18 cellular contexts compared by ENCODE assay signal in the genomic region with DNA sequence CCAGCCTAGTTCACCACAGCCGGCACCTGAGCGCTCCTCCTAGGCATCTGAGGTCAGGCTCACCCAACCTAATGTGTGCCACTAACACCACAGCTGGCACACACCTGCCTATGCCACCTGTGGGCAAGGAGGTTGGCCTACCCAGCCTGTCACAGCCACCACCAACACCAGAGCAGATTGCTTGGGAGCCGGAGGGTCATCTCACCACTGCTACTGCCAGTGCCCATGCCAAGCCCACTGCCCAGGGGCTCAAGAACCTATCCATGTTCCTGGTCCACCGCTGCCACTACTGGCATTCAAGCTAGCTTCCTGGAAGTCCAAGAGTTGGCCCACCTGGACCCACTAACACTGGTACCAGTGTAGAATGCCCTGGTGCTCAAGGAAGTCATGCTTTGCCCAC. TPM values are rescaled to one million over a fixed set of nuclear protein-coding genes. Genes with fewer than 3 reads are reported as not detected.
A peak's percentile ranks its signal among the peaks of the same experiment; 100 is the strongest.
DNase-seq lines count a peak whose midpoint lies in the region; ATAC-seq lines count a peak whose summit lies in the region.
"Had no signal": no experiment of that assay in that cellular context is flagged by ENCODE, and none has a peak within 500 bp of the region (broad histone marks: within the 10 kb centered on the region; RNA-seq: fewer than 3 reads in every experiment).

No MANE protein-coding gene starts in this region.

- H3K36me3 Mint-ChIP-seq in stimulated activated effector memory CD8-positive, alpha-beta T cell treated with anti-CD3 and anti-CD28 coated beads, Interleukin-12 subunit alpha, Interleukin-12 subunit beta, amount 100 ng/mL, for 72 hours = no peaks in the 10 kb centered on the region
- peaks cover 5% of the 10 kb centered on the region for H3K36me3 Mint-ChIP-seq in activated CD8-positive, alpha-beta memory T cell treated with anti-CD3 and anti-CD28 coated beads, Interleukin-2, amount 10 ng/mL, durations not matched to agents 7 days and 5 days

- no peak overlapping the region for H3K4me3 Mint-ChIP-seq in stimulated activated effector memory CD8-positive, alpha-beta T cell treated with anti-CD3 and anti-CD28 coated beads, Interleukin-12 subunit alpha, Interleukin-12 subunit beta, amount 100 ng/mL, for 72 hours
- H3K4me3 Mint-ChIP-seq in activated CD8-positive, alpha-beta memory T cell treated with anti-CD3 and anti-CD28 coated beads, Interleukin-2, amount 10 ng/mL, durations not matched to agents 7 days and 5 days = no peak overlapping the region
- H3K4me3 Mint-ChIP-seq: B cell; CD4-positive, alpha-beta T cell; CD8-positive, alpha-beta memory T cell had no signal

- peaks cover 25% of the 10 kb centered on the region for H3K9me3 Mint-ChIP-seq in stimulated activated effector memory CD8-positive, alpha-beta T cell treated with anti-CD3 and anti-CD28 coated beads, Interleukin-12 subunit alpha, Interleukin-12 subunit beta, amount 100 ng/mL, for 72 hours
- peaks cover 21% of the 10 kb centered on the region for H3K9me3 Mint-ChIP-seq in activated CD8-positive, alpha-beta memory T cell treated with anti-CD3 and anti-CD28 coated beads, Interleukin-2, amount 10 ng/mL, durations not matched to agents 7 days and 5 days (ENCODE audit: low read depth)

- no peaks in the 10 kb centered on the region for H3K4me1 Mint-ChIP-seq in stimulated activated effector memory CD8-positive, alpha-beta T cell treated with anti-CD3 and anti-CD28 coated beads, Interleukin-12 subunit alpha, Interleukin-12 subunit beta, amount 100 ng/mL, for 72 hours
- no peaks in the 10 kb centered on the region for H3K4me1 Mint-ChIP-seq in activated CD8-positive, alpha-beta memory T cell treated with anti-CD3 and anti-CD28 coated beads, Interleukin-2, amount 10 ng/mL, durations not matched to agents 7 days and 5 days
- H3K4me1 Mint-ChIP-seq: B cell; CD8-positive, alpha-beta memory T cell had no signal

- no peak overlapping the region for H3K27ac Mint-ChIP-seq in stimulated activated effector memory CD8-positive, alpha-beta T cell treated with anti-CD3 and anti-CD28 coated beads, Interleukin-12 subunit alpha, Interleukin-12 subunit beta, amount 100 ng/mL, for 72 hours
- no peak overlapping the region for H3K27ac Mint-ChIP-seq in activated CD8-positive, alpha-beta memory T cell treated with anti-CD3 and anti-CD28 coated beads, Interleukin-2, amount 10 ng/mL, durations not matched to agents 7 days and 5 days
- H3K27ac Mint-ChIP-seq: B cell; CD4-positive, alpha-beta T cell; CD8-positive, alpha-beta memory T cell had no signal

- peak; percentile 33 for DNase-seq in activated effector memory CD4-positive, alpha-beta T cell treated with anti-CD3 and anti-CD28 coated beads, Interleukin-2, amount 50 U/mL, for 16 hours
- DNase-seq in activated effector memory CD4-positive, alpha-beta T cell treated with Interleukin-2 at 50 U/mL for 16 hours = no peak
- DNase-seq in posterior vena cava (ENCODE audit: low spot score) (peak; percentile 42), T-helper 9 cell (no peak)
- DNase-seq in stimulated activated effector memory CD8-positive, alpha-beta T cell treated with anti-CD3 and anti-CD28 coated beads, Interleukin-12 subunit alpha, Interleukin-12 subunit beta, amount 100 ng/mL, for 72 hours (ENCODE audit: low spot score in 2 of 2) = no peak
- DNase-seq in activated CD8-positive, alpha-beta memory T cell treated with anti-CD3 and anti-CD28 coated beads, Interleukin-2, amount 10 ng/mL, durations not matched to agents 7 days and 5 days = no peak
- DNase-seq: CD4-positive, alpha-beta T cell; CD8-positive, alpha-beta memory T cell; DMS 273 treated with DMSO at 0.1 percent for 48 hours; DMS79; EL; GDM1; GM23248; H7; HCEC 1CT had no signal

- peaks cover 11% of the 10 kb centered on the region for H3K27me3 Mint-ChIP-seq in activated CD8-positive, alpha-beta memory T cell treated with anti-CD3 and anti-CD28 coated beads, Interleukin-2, amount 10 ng/mL, durations not matched to agents 7 days and 5 days

- ATAC-seq in stimulated activated effector memory CD8-positive, alpha-beta T cell treated with anti-CD3 and anti-CD28 coated beads, Interleukin-12 subunit alpha, Interleukin-12 subunit beta, amount 100 ng/mL, for 72 hours = peak; percentile 13
- no peak for ATAC-seq in activated CD8-positive, alpha-beta memory T cell treated with anti-CD3 and anti-CD28 coated beads, Interleukin-2, amount 10 ng/mL, durations not matched to agents 7 days and 5 days
- ATAC-seq: GM12878 had no signal

- CTCF ChIA-PET in activated CD8-positive, alpha-beta memory T cell treated with anti-CD3 and anti-CD28 coated beads, Interleukin-2, amount 10 ng/mL, durations not matched to agents 7 days and 5 days (lab: Charles Lee) = no interaction called here

- intact Hi-C loops in posterior vena cava (cut with DNase I) = no loop called here

RNA-seq across cellular contexts. Expression of a gene that starts 42.5 kb away (rescaled TPM):
- 1 to 10 TPM; 1.2 to 4.6 TPM for total RNA-seq in posterior vena cava
- total RNA-seq in activated CD8-positive, alpha-beta memory T cell treated with anti-CD3 and anti-CD28 coated beads, Interleukin-2, amount 10 ng/mL, durations not matched to agents 7 days and 5 days = under 1 TPM; 0.12 to 0.59 TPM
- total RNA-seq: CD4-positive, alpha-beta T cell; CD8-positive, alpha-beta memory T cell; GM23248; H1; H7 had no signal

Comparison
In these comparisons a context has a peak if more than half of its experiments do, and no peak if none do; other contexts are left out.
1. DNase-seq: peak in activated effector memory CD4-positive, alpha-beta T cell treated with anti-CD3 and anti-CD28 coated beads, Interleukin-2, amount 50 U/mL, for 16 hours (single experiment) and posterior vena cava (single experiment); none in activated effector memory CD4-positive, alpha-beta T cell treated with Interleukin-2 at 50 U/mL for 16 hours (single experiment), stimulated activated effector memory CD8-positive, alpha-beta T cell treated with anti-CD3 and anti-CD28 coated beads, Interleukin-12 subunit alpha, Interleukin-12 subunit beta, amount 100 ng/mL, for 72 hours (0 of 2), T-helper 9 cell (single experiment) and activated CD8-positive, alpha-beta memory T cell treated with anti-CD3 and anti-CD28 coated beads, Interleukin-2, amount 10 ng/mL, durations not matched to agents 7 days and 5 days (single experiment).